1 cellular context compared by ENCODE assay signal in genomic region chr5:142499591-142500384, GRCh38.
A peak's percentile ranks its signal among the peaks of the same experiment; 100 is the strongest.
TF ChIP-seq lines count a peak whose summit lies in the region.

No MANE protein-coding gene starts in this region.

TF ChIP-seq in HepG2, 621 proteins besides CTCF, POLR2A, EP300 and RAD21 (continued from another document and continues in another):
- no peak for TF ChIP-seq AHDC1 (CRISPR knock-in tag; IDR thresholded peaks at IDR 0.05; ENCODE audit: borderline replicate concordance)
- TF ChIP-seq FOXA1 (IDR thresholded peaks at IDR 0.05) = no peak
- no peak for TF ChIP-seq FOXA1 (CRISPR knock-in tag; IDR thresholded peaks at IDR 0.05)
- TF ChIP-seq ZNF614 (CRISPR knock-in tag; IDR thresholded peaks at IDR 0.05; ENCODE audit: borderline replicate concordance) = no peak
- no peak for TF ChIP-seq BRF2 (CRISPR knock-in tag; IDR thresholded peaks at IDR 0.05)
- TF ChIP-seq ZNF878 (CRISPR knock-in tag; IDR thresholded peaks at IDR 0.05) = no peak
- no peak for TF ChIP-seq RELA (CRISPR knock-in tag; IDR thresholded peaks at IDR 0.05)
- no peak for TF ChIP-seq RAD51 (IDR thresholded peaks at IDR 0.05; ENCODE audit: borderline replicate concordance)
- no peak for TF ChIP-seq ZFP82 (CRISPR knock-in tag; IDR thresholded peaks at IDR 0.05; ENCODE audit: borderline replicate concordance)
- TF ChIP-seq, protein P1, sequence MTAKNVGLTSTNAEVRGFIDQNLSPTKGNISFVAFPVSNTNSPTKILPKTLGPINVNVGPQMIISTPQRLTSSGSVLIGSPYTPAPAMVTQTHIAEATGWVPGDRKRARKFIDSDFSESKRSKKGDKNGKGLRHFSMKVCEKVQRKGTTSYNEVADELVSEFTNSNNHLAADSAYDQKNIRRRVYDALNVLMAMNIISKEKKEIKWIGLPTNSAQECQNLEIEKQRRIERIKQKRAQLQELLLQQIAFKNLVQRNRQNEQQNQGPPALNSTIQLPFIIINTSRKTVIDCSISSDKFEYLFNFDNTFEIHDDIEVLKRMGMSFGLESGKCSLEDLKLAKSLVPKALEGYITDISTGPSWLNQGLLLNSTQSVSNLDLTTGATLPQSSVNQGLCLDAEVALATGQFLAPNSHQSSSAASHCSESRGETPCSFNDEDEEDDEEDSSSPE (CRISPR knock-in tag; IDR thresholded peaks at IDR 0.05) = no peak
- TF ChIP-seq SMYD3 (CRISPR knock-in tag; IDR thresholded peaks at IDR 0.05) = 0 out of 2 replicates have a peak, but pooled peaks have one; percentile 71
- no peak for TF ChIP-seq MLLT10 (CRISPR knock-in tag; IDR thresholded peaks at IDR 0.05)
- TF ChIP-seq ZNF589 (CRISPR knock-in tag; conservative IDR thresholded peaks at IDR 0.05) = no peak
- peak; percentile 33; the same call in 1 of the 2 replicates for TF ChIP-seq CREM (IDR thresholded peaks at IDR 0.05)
- no peak for TF ChIP-seq CREM (CRISPR knock-in tag; IDR thresholded peaks at IDR 0.05)
- TF ChIP-seq ZBTB20 (CRISPR knock-in tag; IDR thresholded peaks at IDR 0.05; ENCODE audit: borderline replicate concordance, low read depth) = no peak
- TF ChIP-seq ADNP (CRISPR knock-in tag; IDR thresholded peaks at IDR 0.05) = no peak
- no peak for TF ChIP-seq ZNF891 (CRISPR knock-in tag; IDR thresholded peaks at IDR 0.05)
- TF ChIP-seq ZNF10 (CRISPR knock-in tag; IDR thresholded peaks at IDR 0.05; ENCODE audit: borderline replicate concordance, low read depth) = no peak
- TF ChIP-seq, protein P2, sequence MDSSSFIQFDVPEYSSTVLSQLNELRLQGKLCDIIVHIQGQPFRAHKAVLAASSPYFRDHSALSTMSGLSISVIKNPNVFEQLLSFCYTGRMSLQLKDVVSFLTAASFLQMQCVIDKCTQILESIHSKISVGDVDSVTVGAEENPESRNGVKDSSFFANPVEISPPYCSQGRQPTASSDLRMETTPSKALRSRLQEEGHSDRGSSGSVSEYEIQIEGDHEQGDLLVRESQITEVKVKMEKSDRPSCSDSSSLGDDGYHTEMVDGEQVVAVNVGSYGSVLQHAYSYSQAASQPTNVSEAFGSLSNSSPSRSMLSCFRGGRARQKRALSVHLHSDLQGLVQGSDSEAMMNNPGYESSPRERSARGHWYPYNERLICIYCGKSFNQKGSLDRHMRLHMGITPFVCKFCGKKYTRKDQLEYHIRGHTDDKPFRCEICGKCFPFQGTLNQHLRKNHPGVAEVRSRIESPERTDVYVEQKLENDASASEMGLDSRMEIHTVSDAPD (CRISPR knock-in tag; IDR thresholded peaks at IDR 0.05) = peak; percentile 96
- no peak for TF ChIP-seq HOXA9 (CRISPR knock-in tag; IDR thresholded peaks at IDR 0.05; ENCODE audit: borderline replicate concordance)
- TF ChIP-seq PHF20 (CRISPR knock-in tag; IDR thresholded peaks at IDR 0.05) = no peak
- 0 out of 2 replicates have a peak, but pooled peaks have one; percentile 50 for TF ChIP-seq ZNF136 (CRISPR knock-in tag; IDR thresholded peaks at IDR 0.05; ENCODE audit: low read depth)
- TF ChIP-seq TEF (CRISPR knock-in tag; IDR thresholded peaks at IDR 0.05) = no peak
- TF ChIP-seq ZNF777 (CRISPR knock-in tag; IDR thresholded peaks at IDR 0.05) = no peak
- no peak for TF ChIP-seq TRAFD1 (CRISPR knock-in tag; IDR thresholded peaks at IDR 0.05; ENCODE audit: borderline replicate concordance)
- no peak for TF ChIP-seq SP4 (CRISPR knock-in tag; IDR thresholded peaks at IDR 0.05)
- no peak for TF ChIP-seq MBD4 (IDR thresholded peaks at IDR 0.05; ENCODE audit: borderline replicate concordance, low read length)
- TF ChIP-seq NR3C1 (CRISPR knock-in tag; IDR thresholded peaks at IDR 0.05) = no peak
- TF ChIP-seq ZNF317 (CRISPR knock-in tag; IDR thresholded peaks at IDR 0.05) = 0 out of 2 replicates have a peak, but pooled peaks have one; percentile 35
- no peak for TF ChIP-seq CC2D1A (CRISPR knock-in tag; IDR thresholded peaks at IDR 0.05)
- TF ChIP-seq RXRA (CRISPR knock-in tag; IDR thresholded peaks at IDR 0.05) = no peak; the same call in 1 of the 2 replicates
- no peak for TF ChIP-seq PAF1 (CRISPR knock-in tag; IDR thresholded peaks at IDR 0.05)
- no peak for TF ChIP-seq ZNF572 (CRISPR knock-in tag; IDR thresholded peaks at IDR 0.05)
- no peak for TF ChIP-seq IRF1 (CRISPR knock-in tag; IDR thresholded peaks at IDR 0.05; ENCODE audit: low read depth)
- TF ChIP-seq, protein P3, sequence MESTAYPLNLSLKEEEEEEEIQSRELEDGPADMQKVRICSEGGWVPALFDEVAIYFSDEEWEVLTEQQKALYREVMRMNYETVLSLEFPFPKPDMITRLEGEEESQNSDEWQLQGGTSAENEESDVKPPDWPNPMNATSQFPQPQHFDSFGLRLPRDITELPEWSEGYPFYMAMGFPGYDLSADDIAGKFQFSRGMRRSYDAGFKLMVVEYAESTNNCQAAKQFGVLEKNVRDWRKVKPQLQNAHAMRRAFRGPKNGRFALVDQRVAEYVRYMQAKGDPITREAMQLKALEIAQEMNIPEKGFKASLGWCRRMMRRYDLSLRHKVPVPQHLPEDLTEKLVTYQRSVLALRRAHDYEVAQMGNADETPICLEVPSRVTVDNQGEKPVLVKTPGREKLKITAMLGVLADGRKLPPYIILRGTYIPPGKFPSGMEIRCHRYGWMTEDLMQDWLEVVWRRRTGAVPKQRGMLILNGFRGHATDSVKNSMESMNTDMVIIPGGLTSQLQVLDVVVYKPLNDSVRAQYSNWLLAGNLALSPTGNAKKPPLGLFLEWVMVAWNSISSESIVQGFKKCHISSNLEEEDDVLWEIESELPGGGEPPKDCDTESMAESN (CRISPR knock-in tag; conservative IDR thresholded peaks at IDR 0.05) = no peak
- TF ChIP-seq IKZF4 (CRISPR knock-in tag; IDR thresholded peaks at IDR 0.05; ENCODE audit: borderline replicate concordance, low read depth, not compliant biosample characterization) = no peak
- TF ChIP-seq ZNF737 (CRISPR knock-in tag; IDR thresholded peaks at IDR 0.05; ENCODE audit: borderline replicate concordance) = no peak
- no peak for TF ChIP-seq MTA3 (CRISPR knock-in tag; IDR thresholded peaks at IDR 0.05)
- no peak for TF ChIP-seq ZNF552 (CRISPR knock-in tag; IDR thresholded peaks at IDR 0.05; ENCODE audit: borderline replicate concordance)
- no peak for TF ChIP-seq HBP1 (CRISPR knock-in tag; IDR thresholded peaks at IDR 0.05; ENCODE audit: low read depth)
